In genomic region chr10:124259139-124259825, GRCh38 we compare ENCODE assay signal across 10 cellular contexts.
A peak's percentile ranks its signal among the peaks of the same experiment; 100 is the strongest.
DNase-seq lines count a peak whose midpoint lies in the region; ATAC-seq, FAIRE-seq and TF ChIP-seq lines count a peak whose summit lies in the region.
"Had no signal": no experiment of that assay in that cellular context is flagged by ENCODE, and none has a peak within 500 bp of the region (broad histone marks: within the 10 kb centered on the region; RNA-seq: fewer than 3 reads in every experiment).

No MANE protein-coding gene starts in this region.

- peak; percentile 32 for TF ChIP-seq CTCF in AG04449 (IDR thresholded peaks at IDR 0.05; ENCODE audit: insufficient read depth, low read length, missing control alignments)
- TF ChIP-seq CTCF in adrenal gland (IDR thresholded peaks at IDR 0.05) = no peak

- no peak for ATAC-seq in GM21825 (IDR thresholded peaks at IDR 0.05; ENCODE audit: unreplicated experiment)
- ATAC-seq: activated naive CD4-positive, alpha-beta T cell treated with anti-CD3 and anti-CD28 coated beads, Interleukin-2, amount 50 U/mL, for 72 hours had no signal

- no peaks in the 10 kb centered on the region for H3K4me1 ChIP-seq in adrenal gland (replicated peaks in 1 of 2)

- no peaks in the 10 kb centered on the region for H3K27me3 ChIP-seq in adrenal gland

- POLR2A ChIA-PET in AG04449 (lab: Yijun Ruan, JAX) = no interaction called here

- FAIRE-seq in frontal cortex (lab: Jason Lieb, UNC) = no peak

- no peak overlapping the region for H3K27ac ChIP-seq in adrenal gland

- DNase-seq in AG04449 (ENCODE audit: low read depth, low spot score) (no peak), EL (peak; percentile 24), OCI-M1 (lab: John Stamatoyannopoulos, UW) (peak; percentile 40), germinal center (ENCODE audit: low spot score) (peak; percentile 23), frontal cortex (ENCODE audit: low spot score in 2 of 2) (no peak), NCI-H2029 treated with DMSO at 0.1 percent for 48 hours (lab: John Stamatoyannopoulos, UW) (no peak), adrenal gland (no peak)
- DNase-seq: naive B cell had no signal

- intact Hi-C loops in adrenal gland (cut with DNase I) = no loop called here

- H3K36me3 ChIP-seq in adrenal gland (replicated peaks in 1 of 2) = no peaks in the 10 kb centered on the region

- WGBS in adrenal gland, 4 donors = 77 to 81% (median 78%) methylated on average over 7 of the region's 7 CpGs; no CpG with 5 or more reads in 1 of the 4 donors

- TF ChIP-seq POLR2A in adrenal gland (IDR thresholded peaks at IDR 0.05) = no peak

- CTCF ChIA-PET in AG04449 (lab: Yijun Ruan, JAX) = interaction anchor here (1.0 to 2.1 kb wide), 2 partner anchors 130 to 264 kb away, joined by 3 to 6 read pairs; no protein-coding TSS in a partner anchor

- H3K9me3 ChIP-seq in adrenal gland (replicated peaks in 1 of 3) = no peaks in the 10 kb centered on the region

- H3K4me3 ChIP-seq in AG04449 (ENCODE audit: low read depth, low read length) (no peak overlapping the region), adrenal gland (no peak overlapping the region)

Comparison
In these comparisons a context has a peak if more than half of its experiments do, and no peak if none do; other contexts are left out.
1. DNase-seq: peak in EL (single experiment), OCI-M1 (single experiment) and germinal center (single experiment); none in AG04449 (single experiment), frontal cortex (0 of 2), NCI-H2029 treated with DMSO at 0.1 percent for 48 hours (single experiment) and adrenal gland (0 of 7).